10 cellular contexts compared by ENCODE assay signal in genomic region chr9:78131969-78132687, GRCh38.
DNase-seq lines count a peak whose midpoint lies in the region; ATAC-seq, FAIRE-seq and TF ChIP-seq lines count a peak whose summit lies in the region.
"Had no signal": no experiment of that assay in that cellular context is flagged by ENCODE, and none has a peak within 500 bp of the region (broad histone marks: within the 10 kb centered on the region; RNA-seq: fewer than 3 reads in every experiment).

No MANE protein-coding gene starts in this region.

- no peaks in the 10 kb centered on the region for H3K9me2 ChIP-seq in HCT116 (ENCODE audit: insufficient read depth)

- no peaks in the 10 kb centered on the region for H4K20me1 ChIP-seq in HCT116 (ENCODE audit: insufficient read depth)

- H3K4me3 Mint-ChIP-seq in activated T-helper 2 cell treated with anti-CD3 and anti-CD28 coated beads, Interferon-gamma antibody, Interleukin-2, Interleukin-4, amounts not matched to agents 10 μg/mL and 5 μg/mL and 100 μg/mL, durations not matched to agents 14 hours and 24 hours and 36 hours (ENCODE audit: low read depth) = peak overlapping the region; percentile 46

- H3K9ac ChIP-seq in HCT116 (ENCODE audit: low read length) = no peak overlapping the region

- TF ChIP-seq CTCF in HCT116 (IDR thresholded peaks at IDR 0.05 in 2 of 3, conservative IDR thresholded peaks at IDR 0.05 in 1 of 3; ENCODE audit: borderline replicate concordance in 1 of 3, insufficient read depth in 1 of 3, low read depth in 2 of 3, low read length in 2 of 3) (no peak), D721Med (IDR thresholded peaks at IDR 0.05; ENCODE audit: insufficient read depth, missing control alignments) (no peak)

- TF ChIP-seq POLR2A in HCT116 (IDR thresholded peaks at IDR 0.05; ENCODE audit: borderline replicate concordance, extremely low read depth, insufficient read depth, insufficient read length) = no peak

- no peaks in the 10 kb centered on the region for H3K36me3 ChIP-seq in HCT116 (ENCODE audit: control insufficient read depth in 1 of 2, insufficient read depth in 2 of 2, low read length in 2 of 2)
- H3K36me3 ChIP-seq: HAP-1 had no signal

- H3K36me3 Mint-ChIP-seq in activated T-helper 2 cell treated with anti-CD3 and anti-CD28 coated beads, Interferon-gamma antibody, Interleukin-2, Interleukin-4, amounts not matched to agents 10 μg/mL and 5 μg/mL and 100 μg/mL, durations not matched to agents 14 hours and 24 hours and 36 hours (ENCODE audit: low read depth) = peaks cover 19% of the 10 kb centered on the region

- no peak for TF ChIP-seq RAD21 in HCT116 (IDR thresholded peaks at IDR 0.05; ENCODE audit: low read depth)

- peak; percentile 13 for DNase-seq in AG08395 (ENCODE audit: low spot score)
- no peak for DNase-seq in HCT116 (ENCODE audit: low read depth, low spot score)
- no peak for DNase-seq in activated T-helper 2 cell treated with anti-CD3 and anti-CD28 coated beads, Interferon-gamma antibody, Interleukin-2, Interleukin-4, amounts not matched to agents 10 μg/mL and 5 μg/mL and 100 μg/mL, durations not matched to agents 14 hours and 24 hours and 36 hours (ENCODE audit: low spot score)
- peak; percentile 28 for DNase-seq in kidney glomerular epithelial cell (lab: John Stamatoyannopoulos, UW)
- DNase-seq in D721Med (ENCODE audit: insufficient read length, low spot score) = no peak
- DNase-seq in posterior cingulate gyrus = no peak
- DNase-seq: activated CD4-positive, CD25-positive, alpha-beta regulatory T cell treated with anti-CD3 and anti-CD28 coated beads, Interleukin-2, amount 50 U/mL, for 72 hours had no signal

- H2AFZ ChIP-seq in HCT116 (ENCODE audit: low read depth, low read length, poor library complexity, severe bottlenecking) = peak overlapping the region; percentile 40

- no peak for ATAC-seq in HCT116
- no peak for ATAC-seq in HG02884 (IDR thresholded peaks at IDR 0.05; ENCODE audit: unreplicated experiment)
- ATAC-seq in GM21786 (IDR thresholded peaks at IDR 0.05; ENCODE audit: unreplicated experiment) = no peak

- BruUV-seq in HCT116 (replicated peaks; lab: Mats Ljungman, UMichigan) = no TSS peak

- RAD21 ChIA-PET in HCT116 (lab: Charles Lee; ENCODE audit: low non-redundant PET in 1 of 2, low total read pairs in 2 of 2, uncharacterized antibody in 2 of 2, unreplicated experiment in 2 of 2) = no interaction called here

- peak overlapping the region; percentile 22 for H3K4me2 ChIP-seq in HCT116 (ENCODE audit: low read length)

- CTCF ChIA-PET in HCT116 (lab: Charles Lee) = interaction anchor here (1.5 kb wide), 1 partner anchor 11 kb away, joined by 4 read pairs; no protein-coding TSS in a partner anchor

- H3K4me3 ChIP-seq in HCT116 (replicated peaks in 1 of 2; ENCODE audit: low read depth in 1 of 2, low read length in 2 of 2) = no peak overlapping the region
- H3K4me3 ChIP-seq: HAP-1 had no signal

- H3K79me2 ChIP-seq in HCT116 (ENCODE audit: insufficient read depth, low read length) = no peaks in the 10 kb centered on the region

- peaks cover 0 to 9% of the 10 kb centered on the region in 2 experiments; a peak in 1 of 4 replicates for H3K4me1 ChIP-seq in HCT116 (ENCODE audit: control insufficient read depth in 1 of 2, insufficient read depth in 2 of 2, low read length in 2 of 2)
- H3K4me1 ChIP-seq: HAP-1 had no signal

- intact Hi-C loops in HCT116 (cut with micrococcal nuclease) = no loop called here
- intact Hi-C loops in activated T-helper 2 cell treated with anti-CD3 and anti-CD28 coated beads, Interferon-gamma antibody, Interleukin-2, Interleukin-4, amounts not matched to agents 10 μg/mL and 5 μg/mL and 100 μg/mL, durations not matched to agents 14 hours and 24 hours and 36 hours (cut with micrococcal nuclease) = loop anchor here (1.0 to 5.0 kb wide), 2 partner anchors 80 to 285 kb away; no protein-coding TSS in a partner anchor
- intact Hi-C loops in posterior cingulate gyrus (cut with DNase I) = no loop called here

- POLR2A ChIA-PET in HCT116 (lab: Charles Lee) = no interaction called here

- no peak overlapping the region for H3K27ac ChIP-seq in HCT116 (ENCODE audit: low read depth, low read length)

- H3K9me3 Mint-ChIP-seq in activated T-helper 2 cell treated with anti-CD3 and anti-CD28 coated beads, Interferon-gamma antibody, Interleukin-2, Interleukin-4, amounts not matched to agents 10 μg/mL and 5 μg/mL and 100 μg/mL, durations not matched to agents 14 hours and 24 hours and 36 hours = peaks cover 13% of the 10 kb centered on the region

- no peaks in the 10 kb centered on the region for H3K9me3 ChIP-seq in HCT116 (ENCODE audit: control insufficient read depth in 1 of 2, insufficient read depth in 1 of 2, low read depth in 1 of 2, low read length in 2 of 2)
- H3K9me3 ChIP-seq: HAP-1 had no signal

- FAIRE-seq in D721Med (lab: Jason Lieb, UNC) = no peak

- H3K4me1 Mint-ChIP-seq in activated T-helper 2 cell treated with anti-CD3 and anti-CD28 coated beads, Interferon-gamma antibody, Interleukin-2, Interleukin-4, amounts not matched to agents 10 μg/mL and 5 μg/mL and 100 μg/mL, durations not matched to agents 14 hours and 24 hours and 36 hours (ENCODE audit: low read depth) = peaks cover 29% of the 10 kb centered on the region

- H3K27me3 Mint-ChIP-seq in activated T-helper 2 cell treated with anti-CD3 and anti-CD28 coated beads, Interferon-gamma antibody, Interleukin-2, Interleukin-4, amounts not matched to agents 10 μg/mL and 5 μg/mL and 100 μg/mL, durations not matched to agents 14 hours and 24 hours and 36 hours (ENCODE audit: low read depth) = peaks cover 11% of the 10 kb centered on the region

- H3K27ac Mint-ChIP-seq in activated T-helper 2 cell treated with anti-CD3 and anti-CD28 coated beads, Interferon-gamma antibody, Interleukin-2, Interleukin-4, amounts not matched to agents 10 μg/mL and 5 μg/mL and 100 μg/mL, durations not matched to agents 14 hours and 24 hours and 36 hours = peak overlapping the region; percentile 5

- H3K27me3 ChIP-seq in HCT116 (ENCODE audit: insufficient read depth, low read length) = no peaks in the 10 kb centered on the region

TF ChIP-seq in HCT116, 20 proteins besides CTCF, POLR2A, EP300 and RAD21 (continues in another document):
- TF ChIP-seq POLR2AphosphoS5 (IDR thresholded peaks at IDR 0.05; ENCODE audit: low read depth, low read length) (no peak), SRF (IDR thresholded peaks at IDR 0.05; ENCODE audit: low read depth) (no peak), SP1 (IDR thresholded peaks at IDR 0.05; ENCODE audit: low read depth) (no peak), ZNF274 (IDR thresholded peaks at IDR 0.05; ENCODE audit: low read depth, low read length) (no peak), ELF1 (IDR thresholded peaks at IDR 0.05; ENCODE audit: borderline replicate concordance, low read depth) (no peak), CBX3 (IDR thresholded peaks at IDR 0.05; ENCODE audit: low read depth) (no peak), MAX (IDR thresholded peaks at IDR 0.05) (no peak), EZH2 (IDR thresholded peaks at IDR 0.05) (no peak), CEBPB (IDR thresholded peaks at IDR 0.05; ENCODE audit: low read depth) (no peak), ZFX (IDR thresholded peaks at IDR 0.05) (no peak), ZBTB33 (IDR thresholded peaks at IDR 0.05; ENCODE audit: extremely low read depth, insufficient replicate concordance, low read length) (no peak), SIN3A (IDR thresholded peaks at IDR 0.05; ENCODE audit: low read depth) (no peak), REST (IDR thresholded peaks at IDR 0.05; ENCODE audit: low read depth) (no peak), JUND (IDR thresholded peaks at IDR 0.05) (no peak)

Comparison
In these comparisons a context has a peak if more than half of its experiments do, and no peak if none do; other contexts are left out.
1. DNase-seq: peak in AG08395 (single experiment) and kidney glomerular epithelial cell (single experiment); none in HCT116 (single experiment), activated T-helper 2 cell treated with anti-CD3 and anti-CD28 coated beads, Interferon-gamma antibody, Interleukin-2, Interleukin-4, amounts not matched to agents 10 μg/mL and 5 μg/mL and 100 μg/mL, durations not matched to agents 14 hours and 24 hours and 36 hours (single experiment), D721Med (single experiment) and posterior cingulate gyrus (0 of 10).